ENCODE assay signal across 9 cellular contexts in the genomic region with DNA sequence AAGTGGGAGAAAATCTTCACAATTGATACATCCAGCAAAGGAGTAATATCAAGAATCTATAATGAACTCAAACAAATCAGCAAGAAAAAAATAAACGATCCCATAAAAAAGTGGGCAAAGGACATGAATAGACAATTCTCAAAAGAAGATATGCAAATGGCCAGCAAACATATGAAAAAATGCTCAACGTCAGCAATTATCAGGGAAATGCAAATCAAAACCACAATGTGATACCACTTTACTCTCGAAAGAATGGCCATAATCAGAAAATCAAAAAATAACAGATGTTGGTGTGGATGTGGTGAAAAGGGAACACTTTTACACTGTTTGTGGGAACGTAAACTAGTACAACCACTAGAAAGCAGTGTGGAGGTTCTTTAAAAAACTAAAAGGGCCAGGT.
"Had no signal": no experiment of that assay in that cellular context is flagged by ENCODE, and none has a peak within 500 bp of the region (broad histone marks: within the 10 kb centered on the region; RNA-seq: fewer than 3 reads in every experiment).

No MANE protein-coding gene starts in this region.

- H3K27ac Mint-ChIP-seq: GM23338, H9, IgD-negative memory B cell had no signal

- H3K27ac ChIP-seq: HL-60, KMS-11 had no signal

- H2AFZ ChIP-seq: GM23338 had no signal

- DNase-seq: H9, HCEC 1CT, KBM-7 had no signal

- FAIRE-seq: H1, H54 had no signal

- H3K9ac ChIP-seq: KMS-11 had no signal

- H3K4me1 Mint-ChIP-seq: GM23338, IgD-negative memory B cell had no signal

- H3K4me2 ChIP-seq: GM23338, KMS-11 had no signal

- H3K4me3 Mint-ChIP-seq: GM23338, H9, IgD-negative memory B cell had no signal

- H3K36me3 Mint-ChIP-seq: IgD-negative memory B cell had no signal

- ATAC-seq: GM23338 had no signal

- H3K4me3 ChIP-seq: GM23338 had no signal

- H3K9me3 Mint-ChIP-seq: GM23338 had no signal
